ENCODE assay signal across 17 cellular contexts in genomic region chr16:88813396-88814143, GRCh38. TPM values are rescaled to one million over a fixed set of nuclear protein-coding genes. Genes with fewer than 3 reads are reported as not detected.
DNase-seq lines count a peak whose midpoint lies in the region; ATAC-seq and TF ChIP-seq lines count a peak whose summit lies in the region.
"Had no signal": no experiment of that assay in that cellular context is flagged by ENCODE, and none has a peak within 500 bp of the region (broad histone marks: within the 10 kb centered on the region; RNA-seq: fewer than 3 reads in every experiment).

No MANE protein-coding gene starts in this region.

- H3K4me1 Mint-ChIP-seq in Caco-2 (ENCODE audit: low read depth, unreplicated experiment) = no peaks in the 10 kb centered on the region
- peaks cover 19% of the 10 kb centered on the region for H3K4me1 Mint-ChIP-seq in activated naive CD8-positive, alpha-beta T cell treated with anti-CD3 and anti-CD28 coated beads for 36 hours
- peaks cover 26% of the 10 kb centered on the region for H3K4me1 Mint-ChIP-seq in neural crest cell

- no peaks in the 10 kb centered on the region for H3K9me3 ChIP-seq in Caco-2
- H3K9me3 ChIP-seq: esophagus squamous epithelium had no signal

- DNase-seq in DMS153 treated with DMSO at 0.1 percent for 48 hours (lab: John Stamatoyannopoulos, UW; ENCODE audit: unreplicated experiment) (peak; percentile 10), DMS153 (lab: John Stamatoyannopoulos, UW) (no peak), Caco-2 (no peak), neural crest cell (ENCODE audit: low read depth, low spot score) (no peak), NCI-H748 treated with DMSO at 0.1 percent for 48 hours (lab: John Stamatoyannopoulos, UW) (no peak), UCSD-AML1 (lab: John Stamatoyannopoulos, UW; ENCODE audit: unreplicated experiment) (no peak)
- no peak for DNase-seq in activated naive CD8-positive, alpha-beta T cell treated with anti-CD3 and anti-CD28 coated beads for 36 hours
- DNase-seq: 8988T; activated CD4-positive, CD25-positive, alpha-beta regulatory T cell; activated T-cell treated with anti-CD3 and anti-CD28 coated beads, Interleukin-2, amount 50 U/mL, for 4 hours; cortex of kidney; esophagus squamous epithelium; kidney glomerular epithelial cell; NCI-H187; NCI-H524 had no signal

- no peaks in the 10 kb centered on the region for H3K27me3 Mint-ChIP-seq in Caco-2 (ENCODE audit: insufficient read depth, unreplicated experiment)
- H3K27me3 Mint-ChIP-seq in activated naive CD8-positive, alpha-beta T cell treated with anti-CD3 and anti-CD28 coated beads for 36 hours = no peaks in the 10 kb centered on the region
- H3K27me3 Mint-ChIP-seq in neural crest cell (ENCODE audit: low read depth) = peaks cover 13% of the 10 kb centered on the region

- TF ChIP-seq CTCF in Caco-2 (IDR thresholded peaks at IDR 0.05; ENCODE audit: insufficient read depth in 1 of 2, low read depth in 1 of 2, low read length in 1 of 2, severe bottlenecking in 1 of 2, unreplicated experiment in 1 of 2) (no peak), neural crest cell (conservative IDR thresholded peaks at IDR 0.05) (no peak)

- POLR2A ChIA-PET in Caco-2 (lab: Charles Lee) = no interaction called here

- H3K4me3 Mint-ChIP-seq in Caco-2 (ENCODE audit: unreplicated experiment) (peak overlapping the region; percentile 40), neural crest cell (peak overlapping the region; percentile 70)
- H3K4me3 Mint-ChIP-seq in activated naive CD8-positive, alpha-beta T cell treated with anti-CD3 and anti-CD28 coated beads for 36 hours = peak overlapping the region; percentile 43

- no TSS peak for BruUV-seq in Caco-2 (replicated peaks; lab: Mats Ljungman, UMichigan)

- H3K4me3 ChIP-seq in Caco-2 (ENCODE audit: low read depth, low read length) = no peak overlapping the region

- H3K4me1 ChIP-seq in Caco-2 = peaks cover 15% of the 10 kb centered on the region

- H3K36me3 Mint-ChIP-seq in Caco-2 (ENCODE audit: insufficient read depth, unreplicated experiment) (peaks cover 86% of the 10 kb centered on the region), neural crest cell (ENCODE audit: low read depth) (no peaks in the 10 kb centered on the region)
- H3K36me3 Mint-ChIP-seq in activated naive CD8-positive, alpha-beta T cell treated with anti-CD3 and anti-CD28 coated beads for 36 hours = peaks cover 19% of the 10 kb centered on the region

- H3K27me3 ChIP-seq in Caco-2 (replicated peaks; ENCODE audit: control insufficient read depth, insufficient read depth, low read length) = no peaks in the 10 kb centered on the region
- H3K27me3 ChIP-seq: esophagus squamous epithelium had no signal

- CTCF ChIA-PET in Caco-2 (lab: Charles Lee) = interaction anchor here (2.9 kb wide), 1 partner anchor 44 kb away, joined by 15 read pairs; the partner anchor contains the start of genes GALNS and TRAPPC2L

- no peak for ATAC-seq in HG02938 (IDR thresholded peaks at IDR 0.05; ENCODE audit: unreplicated experiment)
- ATAC-seq: activated T-cell treated with anti-CD3 and anti-CD28 coated beads, Interleukin-2, amount 50 U/mL, for 4 hours; Panc1 had no signal

- H3K27ac Mint-ChIP-seq in Caco-2 (ENCODE audit: unreplicated experiment) = no peak overlapping the region
- H3K27ac Mint-ChIP-seq in activated naive CD8-positive, alpha-beta T cell treated with anti-CD3 and anti-CD28 coated beads for 36 hours = peak overlapping the region; percentile 8
- H3K27ac Mint-ChIP-seq in neural crest cell (ENCODE audit: unreplicated experiment) = no peak overlapping the region

- H3K9me3 Mint-ChIP-seq in Caco-2 (ENCODE audit: unreplicated experiment) = no peaks in the 10 kb centered on the region
- no peaks in the 10 kb centered on the region for H3K9me3 Mint-ChIP-seq in activated naive CD8-positive, alpha-beta T cell treated with anti-CD3 and anti-CD28 coated beads for 36 hours
- no peaks in the 10 kb centered on the region for H3K9me3 Mint-ChIP-seq in neural crest cell
- H3K9me3 Mint-ChIP-seq: activated T-cell treated with anti-CD3 and anti-CD28 coated beads, Interleukin-2, amount 50 U/mL, for 4 hours had no signal

- intact Hi-C loops in Caco-2 (cut with micrococcal nuclease; ENCODE audit: unreplicated experiment) = no loop called here

- peaks cover 13% of the 10 kb centered on the region for H3K36me3 ChIP-seq in Caco-2 (ENCODE audit: control insufficient read depth, insufficient read depth, low read length)

RNA-seq across cellular contexts. Expression of gene APRT, which starts 1.8 kb away (rescaled TPM):
- 251 and 268 TPM in 2 replicates for total RNA-seq in Caco-2 (2022)
- total RNA-seq in activated naive CD8-positive, alpha-beta T cell treated with anti-CD3 and anti-CD28 coated beads for 36 hours = 100 to 1,000 TPM; 241 to 272 TPM
- 114 and 116 TPM in 2 replicates for total RNA-seq in neural crest cell

RNA-seq across cellular contexts. Expression of gene CDT1, which starts 10.0 kb away (rescaled TPM):
- total RNA-seq in Caco-2 (2022) (97.7 and 98.0 TPM in 2 replicates), neural crest cell (79.6 and 79.9 TPM in 2 replicates)
- total RNA-seq in activated naive CD8-positive, alpha-beta T cell treated with anti-CD3 and anti-CD28 coated beads for 36 hours = 100 to 1,000 TPM; 156 to 158 TPM

RNA-seq across cellular contexts. Expression of gene PIEZO1, which starts 28.6 kb away (rescaled TPM):
- total RNA-seq in Caco-2 (2022) (248 and 284 TPM in 2 replicates), neural crest cell (17.8 and 20.7 TPM in 2 replicates)
- total RNA-seq in activated naive CD8-positive, alpha-beta T cell treated with anti-CD3 and anti-CD28 coated beads for 36 hours = 10 to 100 TPM; 86.7 to 87.0 TPM

RNA-seq across cellular contexts. Expression of gene GALNS, which starts 43.2 kb away (rescaled TPM):
- 55.3 and 57.8 TPM in 2 replicates for total RNA-seq in Caco-2 (2022)
- total RNA-seq in activated naive CD8-positive, alpha-beta T cell treated with anti-CD3 and anti-CD28 coated beads for 36 hours = 10 to 100 TPM; 14.7 to 14.9 TPM
- total RNA-seq in neural crest cell = 19.7 and 20.1 TPM in 2 replicates

RNA-seq across cellular contexts. Expression of gene TRAPPC2L, which starts 43.4 kb away (rescaled TPM):
- 179 and 181 TPM in 2 replicates for total RNA-seq in Caco-2 (2022)
- 10 to 100 TPM; 81.8 to 91.3 TPM for total RNA-seq in activated naive CD8-positive, alpha-beta T cell treated with anti-CD3 and anti-CD28 coated beads for 36 hours
- total RNA-seq in neural crest cell = 89.8 and 95.1 TPM in 2 replicates
